Comparison of ENCODE assay signal across 8 cellular contexts in the genomic region with DNA sequence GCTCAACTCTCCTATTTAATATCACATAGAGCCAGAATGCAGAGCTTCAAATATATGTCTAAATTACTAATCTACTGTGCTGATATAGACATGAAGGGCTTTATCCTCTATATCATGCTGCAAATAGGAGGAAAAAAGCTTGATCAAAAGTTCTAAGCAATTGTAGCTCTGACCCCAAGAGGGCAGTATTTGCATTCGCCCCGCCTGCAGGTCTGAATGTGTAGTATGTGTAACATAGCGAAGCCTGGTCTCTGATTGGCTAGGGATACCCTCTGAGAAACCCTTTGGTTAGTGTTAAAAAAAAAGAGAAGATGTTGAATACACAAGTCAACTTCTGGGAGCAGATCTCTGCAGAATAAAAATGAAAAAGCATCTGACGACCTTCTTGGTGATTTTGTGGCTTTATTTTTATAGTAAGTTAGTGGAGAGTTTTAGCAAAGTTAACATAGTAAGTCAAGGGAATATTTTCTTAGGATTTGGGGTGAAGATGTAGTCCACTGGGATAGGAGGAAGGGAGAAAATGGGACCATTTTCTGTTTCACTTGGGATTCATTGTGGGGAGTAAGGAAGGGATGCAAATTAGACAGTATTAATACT.
DNase-seq lines count a peak whose midpoint lies in the region; ATAC-seq and TF ChIP-seq lines count a peak whose summit lies in the region.

No MANE protein-coding gene starts in this region.

- peak; percentile 53 for DNase-seq in SIG-M5 treated with dmso at 0.1 percent for 504 hours (lab: John Stamatoyannopoulos, UW; ENCODE audit: unreplicated experiment)
- DNase-seq in SIG-M5 (lab: John Stamatoyannopoulos, UW) = no peak
- peak; percentile 30 for DNase-seq in NCI-H460 (ENCODE audit: extremely low read depth, low read depth)
- DNase-seq in activated T-cell treated with anti-CD3 and anti-CD28 coated beads for 24 hours (ENCODE audit: low read depth) = peak; percentile 26
- peak; percentile 63 for DNase-seq in iPS DF 6.9 (ENCODE audit: low read depth, low spot score)
- DNase-seq in upper lobe of right lung = no peak
- DNase-seq in Right ventricle myocardium superior = no peak
- no peak for DNase-seq in right atrium auricular region (ENCODE audit: low spot score)

- ATAC-seq in upper lobe of right lung (peak; percentile 50), Right ventricle myocardium superior (ENCODE audit: poor library complexity) (no peak)

- intact Hi-C loops in upper lobe of right lung (cut with DNase I) (no loop called here), Right ventricle myocardium superior (cut with DNase I) (no loop called here)

- H3K4me1 ChIP-seq in iPS DF 6.9 (ENCODE audit: control insufficient read depth, insufficient read depth, low read length) (no peaks in the 10 kb centered on the region), upper lobe of right lung (no peaks in the 10 kb centered on the region), right atrium auricular region (no peaks in the 10 kb centered on the region)

- H3K9me3 ChIP-seq in iPS DF 6.9 (ENCODE audit: control insufficient read depth, insufficient read depth, low read length) (no peaks in the 10 kb centered on the region), upper lobe of right lung (no peaks in the 10 kb centered on the region), right atrium auricular region (no peaks in the 10 kb centered on the region)

- no peaks in the 10 kb centered on the region for H3K36me3 ChIP-seq in iPS DF 6.9 (ENCODE audit: control insufficient read depth, insufficient read depth, low read length)
- H3K36me3 ChIP-seq in upper lobe of right lung = no peaks in the 10 kb centered on the region
- no peaks in the 10 kb centered on the region for H3K36me3 ChIP-seq in right atrium auricular region

- H3K27ac ChIP-seq in iPS DF 6.9 (ENCODE audit: low read length) (no peak overlapping the region), upper lobe of right lung (no peak overlapping the region), right atrium auricular region (no peak overlapping the region)

- H3K27me3 ChIP-seq in iPS DF 6.9 (ENCODE audit: control insufficient read depth, insufficient read depth, low read length) (no peaks in the 10 kb centered on the region), upper lobe of right lung (no peaks in the 10 kb centered on the region), right atrium auricular region (no peaks in the 10 kb centered on the region)

- H3K4me3 ChIP-seq in iPS DF 6.9 (ENCODE audit: low read length) (no peak overlapping the region), upper lobe of right lung (no peak overlapping the region), right atrium auricular region (no peak overlapping the region)

- peak; percentile 36 for TF ChIP-seq CTCF in upper lobe of right lung (IDR thresholded peaks at IDR 0.05)
- TF ChIP-seq CTCF in right atrium auricular region (IDR thresholded peaks at IDR 0.05) = no peak

- WGBS in iPS DF 6.9 (ENCODE audit: insufficient coverage, insufficient read length) = no CpG with 5 or more reads among the region's 4 CpGs

Comparison
In these comparisons a context has a peak if more than half of its experiments do, and no peak if none do; other contexts are left out.
1. DNase-seq: peak in SIG-M5 treated with dmso at 0.1 percent for 504 hours (single experiment), NCI-H460 (single experiment), activated T-cell treated with anti-CD3 and anti-CD28 coated beads for 24 hours (single experiment) and iPS DF 6.9 (single experiment); none in SIG-M5 (single experiment), upper lobe of right lung (single experiment), Right ventricle myocardium superior (single experiment) and right atrium auricular region (single experiment).